Comparison of ENCODE assay signal across 8 cellular contexts in genomic region chr7:16695621-16696237, GRCh38. TPM values are rescaled to one million over a fixed set of nuclear protein-coding genes. Genes with fewer than 3 reads are reported as not detected.
A peak's percentile ranks its signal among the peaks of the same experiment; 100 is the strongest.
DNase-seq lines count a peak whose midpoint lies in the region; TF ChIP-seq lines count a peak whose summit lies in the region.

No MANE protein-coding gene starts in this region.

- H3K9me3 Mint-ChIP-seq in chondrocyte (ENCODE audit: low read depth), result no peaks in the 10 kb centered on the region

- peak overlapping the region; percentile 75 for H3K27ac Mint-ChIP-seq in chondrocyte (ENCODE audit: unreplicated experiment)

- H3K4me2 ChIP-seq in DOHH2 (ENCODE audit: low read length), result no peak overlapping the region

- H3K4me3 ChIP-seq in DOHH2 (ENCODE audit: low read length) (no peak overlapping the region), HAP-1 (no peak overlapping the region), liver (ENCODE audit: low read depth in 1 of 3, low read length in 3 of 3) (no peak overlapping the region), suprapubic skin (no peak overlapping the region)

- 0 out of 2 replicates have a peak, but pooled peaks cover 3% of the 10 kb centered on the region for H4K20me1 ChIP-seq in DOHH2 (ENCODE audit: control insufficient read depth, insufficient read depth, low read depth, low read length)

- peak; percentile 27 to 50 for DNase-seq in HAP-1 (ENCODE audit: low spot score in 2 of 2)
- peak; percentile 7 for DNase-seq in NCI-H345 treated with DMSO at 0.1 percent for 48 hours (lab: John Stamatoyannopoulos, UW; ENCODE audit: unreplicated experiment)
- no peak for DNase-seq in chondrocyte (ENCODE audit: low spot score)
- no peak for DNase-seq in suprapubic skin (ENCODE audit: low spot score in 2 of 2)
- DNase-seq in NCI-H2029 treated with DMSO at 0.1 percent for 48 hours (lab: John Stamatoyannopoulos, UW), result no peak
- DNase-seq in SIG-M5 treated with dmso at 0.1 percent for 504 hours (lab: John Stamatoyannopoulos, UW; ENCODE audit: unreplicated experiment), result no peak

- in situ Hi-C loops in HAP-1 (cut with MboI; ENCODE audit: low sequenced_read_pairs), result loop anchor here (10.0 kb wide), 1 partner anchor 219 kb away; no protein-coding TSS in a partner anchor

- H3K4me1 Mint-ChIP-seq in chondrocyte (ENCODE audit: low read depth), result peaks cover 50% of the 10 kb centered on the region

- H3K27me3 ChIP-seq in DOHH2 (ENCODE audit: control insufficient read depth, low read length), result no peaks in the 10 kb centered on the region
- no peaks in the 10 kb centered on the region for H3K27me3 ChIP-seq in HAP-1 (ENCODE audit: low read depth)
- H3K27me3 ChIP-seq in liver (ENCODE audit: control insufficient read depth in 4 of 4, insufficient read depth in 4 of 4, low read length in 3 of 4), result no peaks in the 10 kb centered on the region
- no peaks in the 10 kb centered on the region for H3K27me3 ChIP-seq in suprapubic skin

- H3K9ac ChIP-seq in liver (ENCODE audit: low read depth in 1 of 2, low read length in 2 of 2), result no peak overlapping the region

- H3K27ac ChIP-seq in DOHH2 (ENCODE audit: low read depth, low read length), result no peak overlapping the region
- no peak overlapping the region for H3K27ac ChIP-seq in liver (ENCODE audit: low read depth in 1 of 2, low read length in 2 of 2)
- no peak overlapping the region for H3K27ac ChIP-seq in suprapubic skin

- no peaks in the 10 kb centered on the region for H3F3A ChIP-seq in DOHH2 (ENCODE audit: control insufficient read depth, insufficient read depth)

- H3K79me2 ChIP-seq in DOHH2 (ENCODE audit: control insufficient read depth, low read length), result no peaks in the 10 kb centered on the region

- H3K36me3 Mint-ChIP-seq in chondrocyte (ENCODE audit: low read depth), result peaks cover 8% of the 10 kb centered on the region

- H3K9me2 ChIP-seq in DOHH2 (replicated peaks; ENCODE audit: control insufficient read depth, low read length), result no peaks in the 10 kb centered on the region

- no peak for TF ChIP-seq EP300 in suprapubic skin (IDR thresholded peaks at IDR 0.05)

- H3K4me1 ChIP-seq in DOHH2 (ENCODE audit: control insufficient read depth, low read length), result no peaks in the 10 kb centered on the region
- peaks cover 19% of the 10 kb centered on the region for H3K4me1 ChIP-seq in HAP-1
- H3K4me1 ChIP-seq in liver (ENCODE audit: control insufficient read depth in 4 of 4, insufficient read depth in 4 of 4, low read length in 3 of 4), result no peaks in the 10 kb centered on the region
- no peaks in the 10 kb centered on the region for H3K4me1 ChIP-seq in suprapubic skin

- 86% methylated on average over 4 of the region's 4 CpGs for WGBS in liver
- 54% methylated on average over 4 of the region's 4 CpGs for WGBS in suprapubic skin

- H3K9me3 ChIP-seq in DOHH2 (ENCODE audit: control insufficient read depth, insufficient read depth, low read length) (no peaks in the 10 kb centered on the region), HAP-1 (no peaks in the 10 kb centered on the region), liver (ENCODE audit: control insufficient read depth in 4 of 4, low read length in 3 of 4) (no peaks in the 10 kb centered on the region), suprapubic skin (no peaks in the 10 kb centered on the region)

- peak; percentile 78 to 87 for TF ChIP-seq RAD21 in liver (IDR thresholded peaks at IDR 0.05)

- TF ChIP-seq CTCF in DOHH2 (IDR thresholded peaks at IDR 0.05; ENCODE audit: low read depth, low read length, poor library complexity, severe bottlenecking) (peak; percentile 56), chondrocyte (IDR thresholded peaks at IDR 0.05) (peak; percentile 82), liver (IDR thresholded peaks at IDR 0.05; ENCODE audit: low read depth, low read length, missing input control) (peak; percentile 67), suprapubic skin (IDR thresholded peaks at IDR 0.05) (peak in 1 of 2 donors; percentile 47)

- peaks cover 100% of the 10 kb centered on the region for H3K36me3 ChIP-seq in DOHH2 (ENCODE audit: control insufficient read depth, low read length)
- peaks cover 74% of the 10 kb centered on the region for H3K36me3 ChIP-seq in HAP-1 (replicated peaks)
- peaks cover 3 to 25% (median 17%) of the 10 kb centered on the region in 4 donors for H3K36me3 ChIP-seq in liver (ENCODE audit: control insufficient read depth in 4 of 4, insufficient read depth in 3 of 4, low read depth in 1 of 4, low read length in 3 of 4)
- H3K36me3 ChIP-seq in suprapubic skin, result peaks cover 70% of the 10 kb centered on the region

- no peak overlapping the region for H3K4me3 Mint-ChIP-seq in chondrocyte (ENCODE audit: unreplicated experiment)

- no peak for TF ChIP-seq POLR2A in suprapubic skin (IDR thresholded peaks at IDR 0.05)

- no peaks in the 10 kb centered on the region for H3K27me3 Mint-ChIP-seq in chondrocyte (ENCODE audit: low read depth)

TF ChIP-seq in liver, 16 proteins besides CTCF, POLR2A, EP300 and RAD21:
- no peak for TF ChIP-seq JUND (IDR thresholded peaks at IDR 0.05)
- no peak for TF ChIP-seq MAX (IDR thresholded peaks at IDR 0.05)
- no peak for TF ChIP-seq ATF3 (IDR thresholded peaks at IDR 0.05)
- no peak for TF ChIP-seq REST (IDR thresholded peaks at IDR 0.05)
- TF ChIP-seq FOXA2 (IDR thresholded peaks at IDR 0.05), result no peak
- TF ChIP-seq EGR1 (IDR thresholded peaks at IDR 0.05; ENCODE audit: low read depth in 2 of 2), result no peak
- no peak for TF ChIP-seq HNF4A (conservative IDR thresholded peaks at IDR 0.05)
- no peak for TF ChIP-seq SP1 (IDR thresholded peaks at IDR 0.05)
- TF ChIP-seq FOXA1 (IDR thresholded peaks at IDR 0.05), result no peak
- no peak for TF ChIP-seq NR2F2 (IDR thresholded peaks at IDR 0.05)
- no peak for TF ChIP-seq ZBTB33 (IDR thresholded peaks at IDR 0.05)
TF ChIP-seq in liver: peak in this region for 0.

RNA-seq across cellular contexts. Expression of gene BZW2, which starts 49.7 kb away (rescaled TPM):
- total RNA-seq in chondrocyte (42.6 to 50.0 TPM (median 44.8 TPM) in 3 replicates), liver (10 to 100 TPM; 13.0 to 18.6 TPM), suprapubic skin (10 to 100 TPM; 60.5 to 97.9 (median 84.4) TPM)
- polyA plus RNA-seq in liver, result 10 to 100 TPM; 10.9 to 13.2 TPM

RNA-seq across cellular contexts. Expression of gene ANKMY2, which starts 50.2 kb away (rescaled TPM):
- total RNA-seq in chondrocyte (18.0 to 23.3 TPM (median 21.8 TPM) in 3 replicates), liver (10 to 100 TPM in 1 of 2 donors, 1 to 10 TPM in 1; 6.9 to 11.4 TPM), suprapubic skin (10 to 100 TPM in 1 of 4 donors, 1 to 10 TPM in 3; 5.2 to 16.2 (median 9.4) TPM)
- 1 to 10 TPM; 2.7 to 4.0 TPM for polyA plus RNA-seq in liver

RNA-seq across cellular contexts. Expression of gene TSPAN13, which starts 57.8 kb away (rescaled TPM):
- total RNA-seq in chondrocyte (19.3 to 21.0 TPM (median 20.3 TPM) in 3 replicates), liver (10 to 100 TPM; 11.0 to 20.6 TPM), suprapubic skin (10 to 100 TPM in 3 of 4 donors, 1 to 10 TPM in 1; 6.9 to 17.2 (median 12.4) TPM)
- polyA plus RNA-seq in liver, result 10 to 100 TPM in 1 of 2 donors, 1 to 10 TPM in 1; 8.9 to 24.4 TPM

Comparison
In these comparisons a context has a peak if more than half of its experiments do, and no peak if none do; other contexts are left out.
1. DNase-seq: peak in HAP-1 (2 of 2) and NCI-H345 treated with DMSO at 0.1 percent for 48 hours (single experiment); none in chondrocyte (single experiment), suprapubic skin (0 of 2), NCI-H2029 treated with DMSO at 0.1 percent for 48 hours (single experiment) and SIG-M5 treated with dmso at 0.1 percent for 504 hours (single experiment).